ENCODE assay signal across 29 cellular contexts in genomic region chr2:140257692-140258300, GRCh38.
DNase-seq lines count a peak whose midpoint lies in the region; ATAC-seq lines count a peak whose summit lies in the region.
"Had no signal": no experiment of that assay in that cellular context is flagged by ENCODE, and none has a peak within 500 bp of the region (broad histone marks: within the 10 kb centered on the region; RNA-seq: fewer than 3 reads in every experiment).

No MANE protein-coding gene starts in this region.

- H2BK12ac ChIP-seq in mesenchymal stem cell (ENCODE audit: low read length in 2 of 2): no peak overlapping the region

- H3K9me3 Mint-ChIP-seq in stimulated activated naive CD8-positive, alpha-beta T cell treated with anti-CD3 and anti-CD28 coated beads, Interleukin-15, amount 100 ng/mL, for 72 hours: no peaks in the 10 kb centered on the region
- H3K9me3 Mint-ChIP-seq: activated B cell treated with CpG ODN at 0.5 μM for 24 hours; activated naive CD8-positive, alpha-beta T cell treated with anti-CD3 and anti-CD28 coated beads, Interleukin-2, amount 10 ng/mL, durations not matched to agents 7 days and 5 days; nephron had no signal

- no peaks in the 10 kb centered on the region for H3K4me1 Mint-ChIP-seq in stimulated activated naive CD8-positive, alpha-beta T cell treated with anti-CD3 and anti-CD28 coated beads, Interleukin-15, amount 100 ng/mL, for 72 hours
- H3K4me1 Mint-ChIP-seq: activated B cell treated with CpG ODN at 0.5 μM for 24 hours; activated naive CD8-positive, alpha-beta T cell treated with anti-CD3 and anti-CD28 coated beads, Interleukin-2, amount 10 ng/mL, durations not matched to agents 7 days and 5 days had no signal

- H3K36me3 ChIP-seq in mesenchymal stem cell (ENCODE audit: control insufficient read depth in 1 of 2, insufficient read depth in 2 of 2, low read depth in 1 of 2, low read length in 2 of 2): no peaks in the 10 kb centered on the region
- H3K36me3 ChIP-seq: gastrocnemius medialis, ovary, right atrium auricular region, thyroid gland had no signal

- H3K4ac ChIP-seq in mesenchymal stem cell (ENCODE audit: low read depth in 1 of 2, low read length in 2 of 2): no peak overlapping the region

- DNase-seq in KBM-7 (peak; percentile 1), NCI-H2227 treated with DMSO at 0.1 percent for 48 hours (lab: John Stamatoyannopoulos, UW) (peak; percentile 77), amniotic epithelial cell (ENCODE audit: low read depth) (peak; percentile 21), mesenchymal stem cell (peak; percentile 47)
- no peak for DNase-seq in stimulated activated naive CD8-positive, alpha-beta T cell treated with anti-CD3 and anti-CD28 coated beads, Interleukin-15, amount 100 ng/mL, for 72 hours
- no peak for DNase-seq in effector CD8-positive, alpha-beta T cell (lab: John Stamatoyannopoulos, UW)
- DNase-seq: activated B cell treated with CpG ODN at 0.5 μM for 24 hours; activated CD4-positive, alpha-beta T cell treated with anti-CD3 and anti-CD28 coated beads, Interleukin-2, amount 50 U/mL, for 4 hours; activated naive CD8-positive, alpha-beta T cell treated with anti-CD3 and anti-CD28 coated beads, Interleukin-2, amount 10 ng/mL, durations not matched to agents 7 days and 5 days; Calu3; cerebellar nuclear complex; DND-41; gastrocnemius medialis; hypothalamus; NCI-H1436; NCI-H2107; NCI-H524; Right ventricle myocardium superior; stimulated activated CD4-positive, alpha-beta T cell treated with anti-CD3 and anti-CD28 coated beads, Interleukin-4, amount 100 ng/mL, for 4 hours; stimulated activated naive CD8-positive, alpha-beta T cell treated with anti-CD3 and anti-CD28 coated beads, Interleukin-15, Interleukin-2, amounts not matched to agents 100 U/mL and 50 U/mL, for 24 hours; SW 1271; T1000; thyroid gland had no signal

- H3K18ac ChIP-seq in mesenchymal stem cell (ENCODE audit: low read depth in 1 of 2, low read length in 2 of 2): no peak overlapping the region

- no peak overlapping the region for H2BK5ac ChIP-seq in mesenchymal stem cell (ENCODE audit: low read depth, low read length, poor library complexity, severe bottlenecking)

- no peaks in the 10 kb centered on the region for H3K9me3 ChIP-seq in mesenchymal stem cell (ENCODE audit: control insufficient read depth, low read length)
- H3K9me3 ChIP-seq: gastrocnemius medialis, ovary, right atrium auricular region, thyroid gland had no signal

- in situ Hi-C loops in KBM-7 (cut with MboI; ENCODE audit: low pct_unique_long_range_greater_than_20kb, low sequenced_read_pairs): no loop called here

- H3K9ac ChIP-seq in mesenchymal stem cell (ENCODE audit: low read length): no peak overlapping the region

- H3K27me3 Mint-ChIP-seq in stimulated activated naive CD8-positive, alpha-beta T cell treated with anti-CD3 and anti-CD28 coated beads, Interleukin-15, amount 100 ng/mL, for 72 hours: no peaks in the 10 kb centered on the region
- H3K27me3 Mint-ChIP-seq: activated B cell treated with CpG ODN at 0.5 μM for 24 hours; activated naive CD8-positive, alpha-beta T cell treated with anti-CD3 and anti-CD28 coated beads, Interleukin-2, amount 10 ng/mL, durations not matched to agents 7 days and 5 days had no signal

- no peak overlapping the region for H3K4me3 Mint-ChIP-seq in stimulated activated naive CD8-positive, alpha-beta T cell treated with anti-CD3 and anti-CD28 coated beads, Interleukin-15, amount 100 ng/mL, for 72 hours
- H3K4me3 Mint-ChIP-seq: activated B cell treated with CpG ODN at 0.5 μM for 24 hours; activated naive CD8-positive, alpha-beta T cell treated with anti-CD3 and anti-CD28 coated beads, Interleukin-2, amount 10 ng/mL, durations not matched to agents 7 days and 5 days; activated T-helper 1 cell treated with anti-CD3 and anti-CD28 coated beads, Interleukin-12 subunit alpha, Interleukin-12 subunit beta, Interleukin-2, Interleukin-4 antibody, amounts not matched to agents 30 ng/mL and 10 ng/mL and 1 ng/mL, durations not matched to agents 14 hours and 24 hours and 36 hours; nephron had no signal

- no peak overlapping the region for H2BK120ac ChIP-seq in mesenchymal stem cell (ENCODE audit: low read depth, low read length)

- H3K4me3 ChIP-seq in mesenchymal stem cell (ENCODE audit: insufficient read depth in 1 of 2, low read depth in 1 of 2, low read length in 2 of 2): no peak overlapping the region
- H3K4me3 ChIP-seq: gastrocnemius medialis, ovary, right atrium auricular region, thyroid gland had no signal

- no peak overlapping the region for H2AK5ac ChIP-seq in mesenchymal stem cell (ENCODE audit: low read length, severe bottlenecking)

- no peak overlapping the region for H3K27ac ChIP-seq in mesenchymal stem cell (ENCODE audit: low read length, poor library complexity, severe bottlenecking)
- H3K27ac ChIP-seq: C4-2B, gastrocnemius medialis, ovary, right atrium auricular region, thyroid gland had no signal

- H3K27ac Mint-ChIP-seq in stimulated activated naive CD8-positive, alpha-beta T cell treated with anti-CD3 and anti-CD28 coated beads, Interleukin-15, amount 100 ng/mL, for 72 hours: no peak overlapping the region
- H3K27ac Mint-ChIP-seq: activated B cell treated with CpG ODN at 0.5 μM for 24 hours; activated naive CD8-positive, alpha-beta T cell treated with anti-CD3 and anti-CD28 coated beads, Interleukin-2, amount 10 ng/mL, durations not matched to agents 7 days and 5 days; activated T-helper 1 cell treated with anti-CD3 and anti-CD28 coated beads, Interleukin-12 subunit alpha, Interleukin-12 subunit beta, Interleukin-2, Interleukin-4 antibody, amounts not matched to agents 30 ng/mL and 10 ng/mL and 1 ng/mL, durations not matched to agents 14 hours and 24 hours and 36 hours; nephron had no signal

- H3K4me2 ChIP-seq in mesenchymal stem cell (ENCODE audit: low read length, poor library complexity, severe bottlenecking): no peak overlapping the region

- no peak overlapping the region for H3K14ac ChIP-seq in mesenchymal stem cell (ENCODE audit: low read length in 2 of 2)

- H3K4me1 ChIP-seq in mesenchymal stem cell (ENCODE audit: control insufficient read depth, insufficient read depth, low read depth, low read length): no peaks in the 10 kb centered on the region
- H3K4me1 ChIP-seq: gastrocnemius medialis, right atrium auricular region, thyroid gland had no signal

- no peaks in the 10 kb centered on the region for H3K27me3 ChIP-seq in mesenchymal stem cell (ENCODE audit: control insufficient read depth in 1 of 2, insufficient read depth in 1 of 2, low read length in 2 of 2)
- H3K27me3 ChIP-seq: gastrocnemius medialis, ovary, right atrium auricular region, thyroid gland had no signal

- H2AFZ ChIP-seq in mesenchymal stem cell (ENCODE audit: low read depth, low read length): no peak overlapping the region

- 37% methylated on average over 2 of the region's 2 CpGs for WGBS in mesenchymal stem cell

- no peak overlapping the region for H4K91ac ChIP-seq in mesenchymal stem cell (ENCODE audit: low read length)

- no peak overlapping the region for H2BK15ac ChIP-seq in mesenchymal stem cell (ENCODE audit: low read depth, poor library complexity, severe bottlenecking)

- no peaks in the 10 kb centered on the region for H3K79me1 ChIP-seq in mesenchymal stem cell (replicated peaks; ENCODE audit: low read length, poor library complexity, severe bottlenecking)

- no peak overlapping the region for H3K23ac ChIP-seq in mesenchymal stem cell (ENCODE audit: low read length in 2 of 2)

- no peak overlapping the region for H4K8ac ChIP-seq in mesenchymal stem cell (ENCODE audit: low read length)

- no peak for ATAC-seq in stimulated activated naive CD8-positive, alpha-beta T cell treated with anti-CD3 and anti-CD28 coated beads, Interleukin-15, amount 100 ng/mL, for 72 hours
- ATAC-seq in GM21381 (IDR thresholded peaks at IDR 0.05; ENCODE audit: unreplicated experiment): no peak
- ATAC-seq: gastrocnemius medialis; stimulated activated naive CD8-positive, alpha-beta T cell treated with anti-CD3 and anti-CD28 coated beads, Interleukin-15, Interleukin-2, amounts not matched to agents 100 U/mL and 50 U/mL, for 24 hours had no signal

Comparison
In these comparisons a context has a peak if more than half of its experiments do, and no peak if none do; other contexts are left out.
1. DNase-seq: peak in KBM-7 (single experiment), NCI-H2227 treated with DMSO at 0.1 percent for 48 hours (single experiment), amniotic epithelial cell (single experiment) and mesenchymal stem cell (single experiment); none in stimulated activated naive CD8-positive, alpha-beta T cell treated with anti-CD3 and anti-CD28 coated beads, Interleukin-15, amount 100 ng/mL, for 72 hours (0 of 2) and effector CD8-positive, alpha-beta T cell (single experiment).